8 cellular contexts compared by ENCODE assay signal in the genomic region with DNA sequence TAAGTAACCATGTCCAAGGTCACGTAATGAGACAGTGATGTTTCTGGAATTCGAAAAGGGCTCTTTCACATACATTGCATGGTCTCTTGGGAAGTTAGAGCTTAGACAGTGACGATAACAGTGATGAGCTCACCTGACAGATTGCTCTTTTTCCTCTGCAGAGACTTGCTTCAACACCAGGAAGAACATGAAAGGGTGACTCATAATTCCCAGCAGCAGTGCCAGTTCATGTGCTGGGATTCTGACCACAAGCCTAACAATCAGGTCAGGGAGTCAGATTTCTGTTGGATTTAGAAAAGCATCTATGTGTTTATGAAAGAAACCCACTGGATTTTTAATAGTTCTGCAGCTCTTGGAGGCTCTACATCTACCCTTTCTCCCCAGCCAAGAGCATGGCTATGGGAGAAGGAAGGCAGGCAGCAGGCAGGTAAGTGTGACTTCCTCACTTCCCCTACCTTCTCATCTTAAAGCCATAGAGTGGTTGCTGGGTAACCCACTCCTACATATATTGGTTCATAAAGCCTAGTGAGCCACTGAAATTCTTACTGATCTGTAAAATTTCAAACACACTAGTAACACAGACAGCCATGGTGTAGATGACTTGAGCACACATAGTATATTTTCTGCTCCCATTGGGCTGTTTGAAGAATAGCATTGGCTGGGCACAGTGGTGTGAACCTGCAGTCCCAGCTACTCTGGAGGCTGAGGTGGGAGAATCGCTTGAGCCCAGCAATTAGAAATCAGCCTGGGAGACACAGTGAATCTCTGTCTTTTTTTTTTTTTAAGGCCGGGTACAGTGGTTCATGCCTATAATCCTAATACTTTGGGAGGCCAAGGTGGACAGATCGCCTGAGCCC.
DNase-seq lines count a peak whose midpoint lies in the region; ATAC-seq and TF ChIP-seq lines count a peak whose summit lies in the region.

No MANE protein-coding gene starts in this region.

- no peaks in the 10 kb centered on the region for H3K9me3 Mint-ChIP-seq in stimulated activated naive B cell treated with anti-CD40 and anti-IgM and Interleukin-4, amounts not matched to agents 10 μg/mL and 1 μg/mL and 100 μg/mL, for 72 hours

- no peaks in the 10 kb centered on the region for H3K36me3 Mint-ChIP-seq in stimulated activated naive B cell treated with anti-CD40 and anti-IgM and Interleukin-4, amounts not matched to agents 10 μg/mL and 1 μg/mL and 100 μg/mL, for 72 hours

- H3K4me3 Mint-ChIP-seq in stimulated activated naive B cell treated with anti-CD40 and anti-IgM and Interleukin-4, amounts not matched to agents 10 μg/mL and 1 μg/mL and 100 μg/mL, for 72 hours = no peak overlapping the region

- ATAC-seq in GM21717 (IDR thresholded peaks at IDR 0.05; ENCODE audit: unreplicated experiment) = peak; percentile 60
- peak; percentile 95 for ATAC-seq in SK-N-SH treated with all-trans-retinoic acid at 6 μM for 48 hours
- ATAC-seq in GM19351 (IDR thresholded peaks at IDR 0.05; ENCODE audit: unreplicated experiment) = no peak
- no peak for ATAC-seq in stimulated activated naive B cell treated with anti-CD40 and anti-IgM and Interleukin-4, amounts not matched to agents 10 μg/mL and 1 μg/mL and 100 μg/mL, for 72 hours (replicated peaks)

- no peak overlapping the region for H3K27ac Mint-ChIP-seq in stimulated activated naive B cell treated with anti-CD40 and anti-IgM and Interleukin-4, amounts not matched to agents 10 μg/mL and 1 μg/mL and 100 μg/mL, for 72 hours

- DNase-seq in 8988T = peak; percentile 20
- DNase-seq in iPS-NIHi7 (ENCODE audit: extremely low spot score) = peak; percentile 20
- DNase-seq in NCI-H1092 treated with DMSO at 0.1 percent for 48 hours (lab: John Stamatoyannopoulos, UW) = no peak
- no peak for DNase-seq in hypothalamus (lab: John Stamatoyannopoulos, UW)
- DNase-seq in stimulated activated naive B cell treated with anti-CD40 and anti-IgM and Interleukin-4, amounts not matched to agents 10 μg/mL and 1 μg/mL and 100 μg/mL, for 72 hours = no peak

- H3K27me3 Mint-ChIP-seq in stimulated activated naive B cell treated with anti-CD40 and anti-IgM and Interleukin-4, amounts not matched to agents 10 μg/mL and 1 μg/mL and 100 μg/mL, for 72 hours = peaks cover 3 to 5% of the 10 kb centered on the region in 2 donors

- H3K4me1 Mint-ChIP-seq in stimulated activated naive B cell treated with anti-CD40 and anti-IgM and Interleukin-4, amounts not matched to agents 10 μg/mL and 1 μg/mL and 100 μg/mL, for 72 hours = peaks cover 0 to 5% of the 10 kb centered on the region in 2 donors

TF ChIP-seq in SK-N-SH treated with all-trans-retinoic acid at 6 μM for 48 hours, 23 proteins besides CTCF, POLR2A, EP300 and RAD21:
- TF ChIP-seq SNAI2 (CRISPR knock-in tag; IDR thresholded peaks at IDR 0.05) (0 out of 2 replicates have a peak, but pooled peaks have one; percentile 17), BACH2 (CRISPR knock-in tag; IDR thresholded peaks at IDR 0.05; ENCODE audit: borderline replicate concordance) (no peak), RARB (CRISPR knock-in tag; IDR thresholded peaks at IDR 0.05) (peak; percentile 74), ZC3H10 (CRISPR knock-in tag; IDR thresholded peaks at IDR 0.05) (peak; percentile 64; the same call in 1 of the 2 replicates), ZNF565 (CRISPR knock-in tag; conservative IDR thresholded peaks at IDR 0.05; ENCODE audit: low read depth) (no peak), TOX (CRISPR knock-in tag; IDR thresholded peaks at IDR 0.05; ENCODE audit: borderline replicate concordance) (peak; percentile 97), ZFP30 (CRISPR knock-in tag; IDR thresholded peaks at IDR 0.05) (no peak), CSDC2 (CRISPR knock-in tag; IDR thresholded peaks at IDR 0.05) (no peak), ISL1 (CRISPR knock-in tag; IDR thresholded peaks at IDR 0.05) (peak; percentile 70)
- TF ChIP-seq, protein P1, sequence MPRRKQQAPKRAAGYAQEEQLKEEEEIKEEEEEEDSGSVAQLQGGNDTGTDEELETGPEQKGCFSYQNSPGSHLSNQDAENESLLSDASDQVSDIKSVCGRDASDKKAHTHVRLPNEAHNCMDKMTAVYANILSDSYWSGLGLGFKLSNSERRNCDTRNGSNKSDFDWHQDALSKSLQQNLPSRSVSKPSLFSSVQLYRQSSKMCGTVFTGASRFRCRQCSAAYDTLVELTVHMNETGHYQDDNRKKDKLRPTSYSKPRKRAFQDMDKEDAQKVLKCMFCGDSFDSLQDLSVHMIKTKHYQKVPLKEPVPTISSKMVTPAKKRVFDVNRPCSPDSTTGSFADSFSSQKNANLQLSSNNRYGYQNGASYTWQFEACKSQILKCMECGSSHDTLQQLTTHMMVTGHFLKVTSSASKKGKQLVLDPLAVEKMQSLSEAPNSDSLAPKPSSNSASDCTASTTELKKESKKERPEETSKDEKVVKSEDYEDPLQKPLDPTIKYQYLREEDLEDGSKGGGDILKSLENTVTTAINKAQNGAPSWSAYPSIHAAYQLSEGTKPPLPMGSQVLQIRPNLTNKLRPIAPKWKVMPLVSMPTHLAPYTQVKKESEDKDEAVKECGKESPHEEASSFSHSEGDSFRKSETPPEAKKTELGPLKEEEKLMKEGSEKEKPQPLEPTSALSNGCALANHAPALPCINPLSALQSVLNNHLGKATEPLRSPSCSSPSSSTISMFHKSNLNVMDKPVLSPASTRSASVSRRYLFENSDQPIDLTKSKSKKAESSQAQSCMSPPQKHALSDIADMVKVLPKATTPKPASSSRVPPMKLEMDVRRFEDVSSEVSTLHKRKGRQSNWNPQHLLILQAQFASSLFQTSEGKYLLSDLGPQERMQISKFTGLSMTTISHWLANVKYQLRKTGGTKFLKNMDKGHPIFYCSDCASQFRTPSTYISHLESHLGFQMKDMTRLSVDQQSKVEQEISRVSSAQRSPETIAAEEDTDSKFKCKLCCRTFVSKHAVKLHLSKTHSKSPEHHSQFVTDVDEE (CRISPR knock-in tag; IDR thresholded peaks at IDR 0.05) = no peak
- TF ChIP-seq, protein P2, sequence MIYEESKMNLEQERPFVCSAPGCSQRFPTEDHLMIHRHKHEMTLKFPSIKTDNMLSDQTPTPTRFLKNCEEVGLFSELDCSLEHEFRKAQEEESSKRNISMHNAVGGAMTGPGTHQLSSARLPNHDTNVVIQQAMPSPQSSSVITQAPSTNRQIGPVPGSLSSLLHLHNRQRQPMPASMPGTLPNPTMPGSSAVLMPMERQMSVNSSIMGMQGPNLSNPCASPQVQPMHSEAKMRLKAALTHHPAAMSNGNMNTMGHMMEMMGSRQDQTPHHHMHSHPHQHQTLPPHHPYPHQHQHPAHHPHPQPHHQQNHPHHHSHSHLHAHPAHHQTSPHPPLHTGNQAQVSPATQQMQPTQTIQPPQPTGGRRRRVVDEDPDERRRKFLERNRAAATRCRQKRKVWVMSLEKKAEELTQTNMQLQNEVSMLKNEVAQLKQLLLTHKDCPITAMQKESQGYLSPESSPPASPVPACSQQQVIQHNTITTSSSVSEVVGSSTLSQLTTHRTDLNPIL (CRISPR knock-in tag; IDR thresholded peaks at IDR 0.05; ENCODE audit: low read depth) = peak; percentile 65; the same call in 1 of the 2 replicates
- TF ChIP-seq, protein P3, sequence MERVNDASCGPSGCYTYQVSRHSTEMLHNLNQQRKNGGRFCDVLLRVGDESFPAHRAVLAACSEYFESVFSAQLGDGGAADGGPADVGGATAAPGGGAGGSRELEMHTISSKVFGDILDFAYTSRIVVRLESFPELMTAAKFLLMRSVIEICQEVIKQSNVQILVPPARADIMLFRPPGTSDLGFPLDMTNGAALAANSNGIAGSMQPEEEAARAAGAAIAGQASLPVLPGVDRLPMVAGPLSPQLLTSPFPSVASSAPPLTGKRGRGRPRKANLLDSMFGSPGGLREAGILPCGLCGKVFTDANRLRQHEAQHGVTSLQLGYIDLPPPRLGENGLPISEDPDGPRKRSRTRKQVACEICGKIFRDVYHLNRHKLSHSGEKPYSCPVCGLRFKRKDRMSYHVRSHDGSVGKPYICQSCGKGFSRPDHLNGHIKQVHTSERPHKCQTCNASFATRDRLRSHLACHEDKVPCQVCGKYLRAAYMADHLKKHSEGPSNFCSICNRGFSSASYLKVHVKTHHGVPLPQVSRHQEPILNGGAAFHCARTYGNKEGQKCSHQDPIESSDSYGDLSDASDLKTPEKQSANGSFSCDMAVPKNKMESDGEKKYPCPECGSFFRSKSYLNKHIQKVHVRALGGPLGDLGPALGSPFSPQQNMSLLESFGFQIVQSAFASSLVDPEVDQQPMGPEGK (CRISPR knock-in tag; IDR thresholded peaks at IDR 0.05; ENCODE audit: borderline replicate concordance) = peak; percentile 77; the same call in 1 of the 2 replicates

Comparison
In these comparisons a context has a peak if more than half of its experiments do, and no peak if none do; other contexts are left out.
1. DNase-seq: peak in 8988T (single experiment) and iPS-NIHi7 (single experiment); none in NCI-H1092 treated with DMSO at 0.1 percent for 48 hours (single experiment), hypothalamus (0 of 51) and stimulated activated naive B cell treated with anti-CD40 and anti-IgM and Interleukin-4, amounts not matched to agents 10 μg/mL and 1 μg/mL and 100 μg/mL, for 72 hours (single experiment).
2. ATAC-seq: peak in GM21717 (single experiment) and SK-N-SH treated with all-trans-retinoic acid at 6 μM for 48 hours (single experiment); none in GM19351 (single experiment) and stimulated activated naive B cell treated with anti-CD40 and anti-IgM and Interleukin-4, amounts not matched to agents 10 μg/mL and 1 μg/mL and 100 μg/mL, for 72 hours (0 of 2).